ENCODE assay signal across 18 cellular contexts in genomic region chr3:144097144-144097543, GRCh38.
DNase-seq lines count a peak whose midpoint lies in the region; ATAC-seq, FAIRE-seq and TF ChIP-seq lines count a peak whose summit lies in the region.
"Had no signal": no experiment of that assay in that cellular context is flagged by ENCODE, and none has a peak within 500 bp of the region (broad histone marks: within the 10 kb centered on the region; RNA-seq: fewer than 3 reads in every experiment).

No MANE protein-coding gene starts in this region.

- no peak overlapping the region for H4K91ac ChIP-seq in H1 (replicated peaks; ENCODE audit: insufficient read length, low read length)

- H3K9ac ChIP-seq in HUES64 (ENCODE audit: low read depth, low read length) (no peak overlapping the region), H1 (replicated peaks in 1 of 4; ENCODE audit: extremely low read depth in 1 of 4, low read depth in 3 of 4, low read length in 3 of 4) (no peak overlapping the region)

- ATAC-seq in aorta (ENCODE audit: low FRiP score), result no peak
- ATAC-seq in stimulated activated naive B cell treated with anti-CD40 and anti-IgM and Interleukin-4, amounts not matched to agents 10 μg/mL and 1 μg/mL and 100 μg/mL, for 72 hours (replicated peaks), result no peak
- ATAC-seq: CD8-positive, alpha-beta T cell had no signal

- TF ChIP-seq CTCF in C4-2B (conservative IDR thresholded peaks at IDR 0.05), result no peak
- TF ChIP-seq CTCF in H1 (IDR thresholded peaks at IDR 0.05; ENCODE audit: control extremely low read depth in 1 of 3, insufficient read depth in 1 of 3, low read depth in 1 of 3, low read length in 3 of 3), result no peak
- TF ChIP-seq CTCF in Calu3 (IDR thresholded peaks at IDR 0.05; ENCODE audit: unreplicated experiment), result no peak

- no peak overlapping the region for H2BK120ac ChIP-seq in H1 (replicated peaks; ENCODE audit: low read depth, low read length)

- no peak overlapping the region for H3K23ac ChIP-seq in H1 (ENCODE audit: insufficient read length)

- peaks cover 7% of the 10 kb centered on the region; the same call in 1 of the 2 replicates for H3K4me1 ChIP-seq in HUES64 (ENCODE audit: insufficient read depth, low read length)
- H3K4me1 ChIP-seq in H1 (replicated peaks in 1 of 4; ENCODE audit: control insufficient read depth in 3 of 4, insufficient read depth in 4 of 4, low read length in 3 of 4), result peaks cover 0 to 9% (median 4%) of the 10 kb centered on the region in 4 experiments; a peak in 4 of 7 replicates
- H3K4me1 ChIP-seq in aorta (ENCODE audit: control insufficient read depth in 1 of 2, insufficient read depth in 2 of 2, low read length in 2 of 2), result no peaks in the 10 kb centered on the region
- H3K4me1 ChIP-seq: BE2C, Peyer's patch had no signal

- H3K27me3 ChIP-seq in HUES64 (ENCODE audit: insufficient read depth, low read length), result no peaks in the 10 kb centered on the region
- H3K27me3 ChIP-seq in H1 (replicated peaks in 1 of 4; ENCODE audit: control insufficient read depth in 3 of 4, extremely low read depth in 1 of 4, insufficient read depth in 3 of 4, low read length in 3 of 4), result no peaks in the 10 kb centered on the region
- H3K27me3 ChIP-seq in aorta (ENCODE audit: control insufficient read depth in 1 of 2, insufficient read depth in 2 of 2, low read length in 1 of 2), result no peaks in the 10 kb centered on the region
- H3K27me3 ChIP-seq: BE2C, Peyer's patch had no signal

- no peak overlapping the region for H3K18ac ChIP-seq in H1 (ENCODE audit: extremely low read depth, low read length)

- H3K36me3 Mint-ChIP-seq in Calu3 (ENCODE audit: insufficient read depth, unreplicated experiment), result peaks cover 5% of the 10 kb centered on the region
- H3K36me3 Mint-ChIP-seq in stimulated activated naive B cell treated with anti-CD40 and anti-IgM and Interleukin-4, amounts not matched to agents 10 μg/mL and 1 μg/mL and 100 μg/mL, for 72 hours, result no peaks in the 10 kb centered on the region
- H3K36me3 Mint-ChIP-seq: CD8-positive, alpha-beta T cell had no signal

- FAIRE-seq in H1 (lab: Jason Lieb, UNC), result no peak
- FAIRE-seq: GM19239 had no signal

- no peaks in the 10 kb centered on the region for H4K20me1 ChIP-seq in H1 (replicated peaks in 1 of 2; ENCODE audit: control insufficient read depth in 1 of 2, insufficient read depth in 2 of 2, low read length in 2 of 2)

- H3K4ac ChIP-seq in H1 (replicated peaks; ENCODE audit: insufficient read length, low read depth, low read length), result no peak overlapping the region

- no peak overlapping the region for H4K8ac ChIP-seq in H1 (ENCODE audit: extremely low read depth, insufficient read depth, low read length)

- no peak overlapping the region for H2AFZ ChIP-seq in H1 (ENCODE audit: low read length)

- H3K56ac ChIP-seq in H1 (replicated peaks; ENCODE audit: insufficient read length, low read depth, low read length), result no peak overlapping the region

- H3K4me3 Mint-ChIP-seq in Calu3 (ENCODE audit: low read depth, unreplicated experiment), result no peak overlapping the region
- H3K4me3 Mint-ChIP-seq in stimulated activated naive B cell treated with anti-CD40 and anti-IgM and Interleukin-4, amounts not matched to agents 10 μg/mL and 1 μg/mL and 100 μg/mL, for 72 hours, result no peak overlapping the region
- H3K4me3 Mint-ChIP-seq: CD8-positive, alpha-beta T cell had no signal

- H2BK12ac ChIP-seq in H1 (ENCODE audit: low read depth, low read length), result peak overlapping the region; percentile 52; the same call in 1 of the 2 replicates

- H2AK5ac ChIP-seq in H1 (ENCODE audit: low read depth, low read length), result no peak overlapping the region

- H3K27ac Mint-ChIP-seq in Calu3 (ENCODE audit: unreplicated experiment), result no peak overlapping the region
- H3K27ac Mint-ChIP-seq in stimulated activated naive B cell treated with anti-CD40 and anti-IgM and Interleukin-4, amounts not matched to agents 10 μg/mL and 1 μg/mL and 100 μg/mL, for 72 hours, result no peak overlapping the region
- H3K27ac Mint-ChIP-seq: CD8-positive, alpha-beta T cell had no signal

- TF ChIP-seq EP300 in H1 (IDR thresholded peaks at IDR 0.05; ENCODE audit: borderline replicate concordance in 1 of 2, low read depth in 2 of 2, low read length in 2 of 2), result no peak

- no peaks in the 10 kb centered on the region for H3K23me2 ChIP-seq in H1 (ENCODE audit: low read depth, low read length)

- no peak overlapping the region for H2BK20ac ChIP-seq in H1 (ENCODE audit: low read length)

- no peaks in the 10 kb centered on the region for H3K79me2 ChIP-seq in H1 (ENCODE audit: control insufficient read depth in 1 of 2, insufficient read depth in 2 of 2, low read length in 2 of 2)

- no peak for TF ChIP-seq POLR2A in H1 (IDR thresholded peaks at IDR 0.05; ENCODE audit: control extremely low read depth in 1 of 2, low read depth in 2 of 2, low read length in 2 of 2)

- H3K9me3 Mint-ChIP-seq in Calu3 (ENCODE audit: low read depth, unreplicated experiment), result peaks cover 6% of the 10 kb centered on the region
- H3K9me3 Mint-ChIP-seq in stimulated activated naive B cell treated with anti-CD40 and anti-IgM and Interleukin-4, amounts not matched to agents 10 μg/mL and 1 μg/mL and 100 μg/mL, for 72 hours, result peaks cover 0 to 2% of the 10 kb centered on the region in 2 donors
- H3K9me3 Mint-ChIP-seq: CD8-positive, alpha-beta T cell had no signal

- WGBS in HUES64, result 64% methylated on average over 2 of the region's 2 CpGs
- 63% methylated on average over 2 of the region's 2 CpGs; no CpG with 5 or more reads in 1 of the 2 experiments for WGBS in H1 (ENCODE audit: extremely low coverage in 1 of 2, insufficient coverage in 1 of 2, insufficient read length in 1 of 2, insufficient replicate concordance in 2 of 2, low coverage in 1 of 2, low lambda C conversion rate in 2 of 2, missing lambda C conversion rate in 1 of 2), 2 experiments
- 72% methylated on average over 2 of the region's 2 CpGs for WGBS in aorta, 2 donors

- TF ChIP-seq RAD21 in H1 (IDR thresholded peaks at IDR 0.05 in 1 of 2, conservative IDR thresholded peaks at IDR 0.05 in 1 of 2; ENCODE audit: low read depth in 2 of 2, low read length in 2 of 2), result no peak

- no peak overlapping the region for H2BK15ac ChIP-seq in H1 (ENCODE audit: low read length)

- POLR2A ChIA-PET in H1 (lab: Charles Lee; ENCODE audit: partially characterized antibody), result interaction anchor here (1.8 kb wide), 1 partner anchor 17 kb away, joined by 3 read pairs; no protein-coding TSS in a partner anchor

- H3K27me3 Mint-ChIP-seq in Calu3 (ENCODE audit: unreplicated experiment), result no peaks in the 10 kb centered on the region
- H3K27me3 Mint-ChIP-seq in stimulated activated naive B cell treated with anti-CD40 and anti-IgM and Interleukin-4, amounts not matched to agents 10 μg/mL and 1 μg/mL and 100 μg/mL, for 72 hours, result peaks cover 0 to 8% of the 10 kb centered on the region in 2 donors

- no peak overlapping the region for H2BK5ac ChIP-seq in H1 (ENCODE audit: low read depth, low read length)

- no peaks in the 10 kb centered on the region for H3K79me1 ChIP-seq in H1 (ENCODE audit: low read depth, low read length)

- H3K36me3 ChIP-seq in HUES64 (ENCODE audit: insufficient read depth, low read length) (no peaks in the 10 kb centered on the region), H1 (ENCODE audit: control insufficient read depth in 2 of 4, insufficient read depth in 4 of 4, low read length in 3 of 4) (no peaks in the 10 kb centered on the region), aorta (ENCODE audit: control insufficient read depth in 1 of 2, insufficient read depth in 2 of 2, low read length in 1 of 2) (no peaks in the 10 kb centered on the region)
- H3K36me3 ChIP-seq: BE2C, Peyer's patch had no signal

- BruUV-seq in Calu3 (replicated peaks; lab: Mats Ljungman, UMichigan), result no TSS peak

- H3K14ac ChIP-seq in H1 (ENCODE audit: insufficient read length), result no peak overlapping the region

- H3K9me3 ChIP-seq in HUES64 (ENCODE audit: insufficient read depth, low read depth, low read length) (peaks cover 18% of the 10 kb centered on the region), H1 (ENCODE audit: insufficient read depth in 2 of 2, low read depth in 1 of 2, low read length in 1 of 2) (no peaks in the 10 kb centered on the region; a peak in 1 of 4 replicates), aorta (ENCODE audit: control insufficient read depth, low read length) (peaks cover 3% of the 10 kb centered on the region)
- H3K9me3 ChIP-seq: BE2C, Peyer's patch had no signal

- H3K4me3 ChIP-seq in HUES64 (ENCODE audit: low read length) (no peak overlapping the region), H1 (ENCODE audit: extremely low read depth in 1 of 4, insufficient read depth in 2 of 4, low read depth in 3 of 4, low read length in 4 of 4) (no peak overlapping the region), aorta (ENCODE audit: low read length in 2 of 2) (no peak overlapping the region)
- H3K4me3 ChIP-seq: Peyer's patch had no signal

- H3K4me2 ChIP-seq in H1 (ENCODE audit: insufficient read depth in 1 of 2, low read depth in 2 of 2, low read length in 2 of 2), result no peak overlapping the region; a peak in 1 of 4 replicates

- H3K4me1 Mint-ChIP-seq in Calu3 (ENCODE audit: low read depth, unreplicated experiment), result no peaks in the 10 kb centered on the region
- H3K4me1 Mint-ChIP-seq in stimulated activated naive B cell treated with anti-CD40 and anti-IgM and Interleukin-4, amounts not matched to agents 10 μg/mL and 1 μg/mL and 100 μg/mL, for 72 hours, result no peaks in the 10 kb centered on the region

- CTCF ChIA-PET in H1 (lab: Charles Lee; ENCODE audit: partially characterized antibody) (no interaction called here), Calu3 (lab: Charles Lee) (no interaction called here)

- peak; percentile 40 for DNase-seq in DMS53 (lab: John Stamatoyannopoulos, UW)
- DNase-seq in DMS53 treated with DMSO at 0.1 percent for 48 hours (lab: John Stamatoyannopoulos, UW; ENCODE audit: unreplicated experiment), result no peak
- no peak for DNase-seq in H1 (ENCODE audit: low read depth in 1 of 2, low spot score in 2 of 2)
- no peak for DNase-seq in aorta
- no peak for DNase-seq in Calu3
- no peak for DNase-seq in stimulated activated naive B cell treated with anti-CD40 and anti-IgM and Interleukin-4, amounts not matched to agents 10 μg/mL and 1 μg/mL and 100 μg/mL, for 72 hours
- DNase-seq: 8988T; BE2C; CD8-positive, alpha-beta T cell; HCEC 1CT; NCI-H1417 treated with DMSO at 0.1 percent for 48 hours; NCI-H2029 treated with DMSO at 0.1 percent for 48 hours; NCI-H82; Peyer's patch; Right ventricle myocardium superior had no signal

- intact Hi-C loops in aorta (cut with DNase I) (no loop called here), Calu3 (cut with micrococcal nuclease; ENCODE audit: unreplicated experiment) (no loop called here)

- peak overlapping the region; percentile 79 for H3K27ac ChIP-seq in C4-2B
- peak overlapping the region; percentile 32; the same call in 1 of the 2 replicates for H3K27ac ChIP-seq in HUES64 (ENCODE audit: low read depth, low read length)
- no peak overlapping the region for H3K27ac ChIP-seq in H1 (ENCODE audit: low read depth, low read length)
- H3K27ac ChIP-seq in aorta (ENCODE audit: low read depth in 1 of 2, low read length in 2 of 2), result no peak overlapping the region
- H3K27ac ChIP-seq: Peyer's patch had no signal

- no peak overlapping the region for H4K5ac ChIP-seq in H1 (ENCODE audit: insufficient read length, low read depth, low read length)

TF ChIP-seq in H1, 55 proteins besides CTCF, POLR2A, EP300 and RAD21 (continues in another document):
- TF ChIP-seq JUN (IDR thresholded peaks at IDR 0.05; ENCODE audit: low read depth, low read length), result no peak
- 0 out of 2 replicates have a peak, but pooled peaks have one; percentile 36 for TF ChIP-seq TCF12 (IDR thresholded peaks at IDR 0.05; ENCODE audit: low read depth, low read length)

Comparison
In these comparisons a context has a peak if more than half of its experiments do, and no peak if none do; other contexts are left out.
1. H3K27ac ChIP-seq: peak in C4-2B (single experiment) and HUES64 (single experiment); none in H1 (single experiment) and aorta (0 of 2).